Comparison of ENCODE assay signal across 9 cellular contexts in genomic region chr21:35046223-35046690, GRCh38. TPM values are rescaled to one million over a fixed set of nuclear protein-coding genes. Genes with fewer than 3 reads are reported as not detected.
DNase-seq lines count a peak whose midpoint lies in the region; ATAC-seq lines count a peak whose summit lies in the region.
"Had no signal": no experiment of that assay in that cellular context is flagged by ENCODE, and none has a peak within 500 bp of the region (broad histone marks: within the 10 kb centered on the region; RNA-seq: fewer than 3 reads in every experiment).

No MANE protein-coding gene starts in this region.

- peaks cover 40 to 69% of the 10 kb centered on the region in 2 donors for H3K36me3 Mint-ChIP-seq in CD4-positive, alpha-beta memory T cell
- H3K36me3 Mint-ChIP-seq in activated T-helper 2 cell treated with anti-CD3 and anti-CD28 coated beads, Interferon-gamma antibody, Interleukin-2, Interleukin-4, amounts not matched to agents 10 μg/mL and 5 μg/mL and 100 μg/mL, durations not matched to agents 14 hours and 24 hours and 36 hours (ENCODE audit: low read depth), result peaks cover 70% of the 10 kb centered on the region
- H3K36me3 Mint-ChIP-seq in naive thymus-derived CD4-positive, alpha-beta T cell, result peaks cover 6 to 52% (median 24%) of the 10 kb centered on the region in 5 donors

- CTCF ChIA-PET in CD4-positive, alpha-beta memory T cell (lab: Charles Lee; ENCODE audit: partially characterized antibody), result interaction anchor here (0.8 to 6.4 kb wide), 12 partner anchors 8 to 354 kb away, joined by 3 to 108 read pairs (median 6); no protein-coding TSS in a partner anchor
- CTCF ChIA-PET in naive thymus-derived CD4-positive, alpha-beta T cell (lab: Charles Lee), result interaction anchor here (0.9 to 7.4 kb wide), 4 partner anchors 17 to 158 kb away, joined by 3 to 71 read pairs (median 6); no protein-coding TSS in a partner anchor

- peak; percentile 20 for ATAC-seq in naive thymus-derived CD4-positive, alpha-beta T cell
- ATAC-seq in GM19328 (IDR thresholded peaks at IDR 0.05; ENCODE audit: unreplicated experiment) (no peak), GM18909 (IDR thresholded peaks at IDR 0.05; ENCODE audit: poor library complexity, unreplicated experiment) (no peak)

- H3K27ac ChIP-seq in CD4-positive, alpha-beta memory T cell (ENCODE audit: low read depth, low read length), result peak overlapping the region; percentile 82
- H3K27ac ChIP-seq in KOPT-K1 (ENCODE audit: low read depth, low read length, poor library complexity, severe bottlenecking), result peak overlapping the region; percentile 95
- peak overlapping the region; percentile 77 for H3K27ac ChIP-seq in naive thymus-derived CD4-positive, alpha-beta T cell (ENCODE audit: low read depth, low read length)

- H3K27me3 ChIP-seq in CD4-positive, alpha-beta memory T cell (ENCODE audit: insufficient read depth, low read length), result no peaks in the 10 kb centered on the region
- H3K27me3 ChIP-seq in naive thymus-derived CD4-positive, alpha-beta T cell (ENCODE audit: control insufficient read depth in 2 of 2, insufficient read depth in 2 of 2, low read length in 2 of 2), result no peaks in the 10 kb centered on the region

- H3K27me3 Mint-ChIP-seq in CD4-positive, alpha-beta memory T cell, result peaks cover 1 to 3% of the 10 kb centered on the region in 2 donors
- no peaks in the 10 kb centered on the region for H3K27me3 Mint-ChIP-seq in activated T-helper 2 cell treated with anti-CD3 and anti-CD28 coated beads, Interferon-gamma antibody, Interleukin-2, Interleukin-4, amounts not matched to agents 10 μg/mL and 5 μg/mL and 100 μg/mL, durations not matched to agents 14 hours and 24 hours and 36 hours (ENCODE audit: low read depth)
- peaks cover 0 to 3% (median 0%) of the 10 kb centered on the region in 5 donors for H3K27me3 Mint-ChIP-seq in naive thymus-derived CD4-positive, alpha-beta T cell

- no peaks in the 10 kb centered on the region for H3K9me3 ChIP-seq in CD4-positive, alpha-beta memory T cell (ENCODE audit: control insufficient read depth in 1 of 2, low read length in 2 of 2)
- no peaks in the 10 kb centered on the region for H3K9me3 ChIP-seq in KOPT-K1 (ENCODE audit: insufficient read depth, low read length, poor library complexity, severe bottlenecking)
- no peaks in the 10 kb centered on the region for H3K9me3 ChIP-seq in naive thymus-derived CD4-positive, alpha-beta T cell (ENCODE audit: control insufficient read depth in 2 of 3, low read length in 3 of 3)

- POLR2A ChIA-PET in CD4-positive, alpha-beta memory T cell (lab: Charles Lee; ENCODE audit: partially characterized antibody), result interaction anchor here (1.0 to 21.3 kb wide), 15 partner anchors 20 to 347 kb away, joined by 3 to 729 read pairs (median 11); no protein-coding TSS in a partner anchor
- POLR2A ChIA-PET in naive thymus-derived CD4-positive, alpha-beta T cell (lab: Charles Lee), result interaction anchor here (0.8 to 5.7 kb wide), 13 partner anchors 8 to 1097 kb away, joined by 3 to 110 read pairs (median 19); no protein-coding TSS in a partner anchor

- intact Hi-C loops in CD4-positive, alpha-beta memory T cell (cut with micrococcal nuclease), result loop anchor here (5.0 kb wide), 3 partner anchors 34 to 1504 kb away; partner anchors contain the start of genes GART and SON
- intact Hi-C loops in activated T-helper 2 cell treated with anti-CD3 and anti-CD28 coated beads, Interferon-gamma antibody, Interleukin-2, Interleukin-4, amounts not matched to agents 10 μg/mL and 5 μg/mL and 100 μg/mL, durations not matched to agents 14 hours and 24 hours and 36 hours (cut with micrococcal nuclease), result loop anchor here (5.0 to 10.0 kb wide), 2 partner anchors 239 to 479 kb away; no protein-coding TSS in a partner anchor
- intact Hi-C loops in naive thymus-derived CD4-positive, alpha-beta T cell (cut with micrococcal nuclease), result loop anchor here (5.0 kb wide), 4 partner anchors 34 to 1021 kb away; partner anchors contain the start of gene RCAN1 (in 1 of the 2)

- H3K27ac Mint-ChIP-seq in CD4-positive, alpha-beta memory T cell, result peak overlapping the region; percentile 92 to 100 (median 99)
- H3K27ac Mint-ChIP-seq in activated T-helper 2 cell treated with anti-CD3 and anti-CD28 coated beads, Interferon-gamma antibody, Interleukin-2, Interleukin-4, amounts not matched to agents 10 μg/mL and 5 μg/mL and 100 μg/mL, durations not matched to agents 14 hours and 24 hours and 36 hours, result peak overlapping the region; percentile 96
- peak overlapping the region; percentile 93 to 100 (median 98) for H3K27ac Mint-ChIP-seq in naive thymus-derived CD4-positive, alpha-beta T cell

- H3K4me1 ChIP-seq in CD4-positive, alpha-beta memory T cell (ENCODE audit: insufficient read depth, low read length), result peaks cover 72% of the 10 kb centered on the region
- peaks cover 63 to 64% of the 10 kb centered on the region in 2 donors for H3K4me1 ChIP-seq in naive thymus-derived CD4-positive, alpha-beta T cell (ENCODE audit: control insufficient read depth in 2 of 2, insufficient read depth in 2 of 2, low read length in 2 of 2)

- H3K36me3 ChIP-seq in CD4-positive, alpha-beta memory T cell (ENCODE audit: insufficient read depth, low read length), result no peaks in the 10 kb centered on the region
- H3K36me3 ChIP-seq in KOPT-K1 (ENCODE audit: insufficient read depth, low read length), result peaks cover 40% of the 10 kb centered on the region
- H3K36me3 ChIP-seq in naive thymus-derived CD4-positive, alpha-beta T cell (ENCODE audit: control insufficient read depth in 2 of 3, insufficient read depth in 3 of 3, low read length in 3 of 3), result peaks cover 0 to 8% (median 0%) of the 10 kb centered on the region in 3 experiments

- H3K4me1 Mint-ChIP-seq in CD4-positive, alpha-beta memory T cell, result peaks cover 56 to 98% (median 70%) of the 10 kb centered on the region in 4 donors
- peaks cover 75% of the 10 kb centered on the region for H3K4me1 Mint-ChIP-seq in activated T-helper 2 cell treated with anti-CD3 and anti-CD28 coated beads, Interferon-gamma antibody, Interleukin-2, Interleukin-4, amounts not matched to agents 10 μg/mL and 5 μg/mL and 100 μg/mL, durations not matched to agents 14 hours and 24 hours and 36 hours (ENCODE audit: low read depth)
- H3K4me1 Mint-ChIP-seq in naive thymus-derived CD4-positive, alpha-beta T cell, result peaks cover 59 to 91% (median 72%) of the 10 kb centered on the region in 7 donors

- H3K4me3 Mint-ChIP-seq in CD4-positive, alpha-beta memory T cell, result peak overlapping the region; percentile 87 to 100 (median 98)
- H3K4me3 Mint-ChIP-seq in activated T-helper 2 cell treated with anti-CD3 and anti-CD28 coated beads, Interferon-gamma antibody, Interleukin-2, Interleukin-4, amounts not matched to agents 10 μg/mL and 5 μg/mL and 100 μg/mL, durations not matched to agents 14 hours and 24 hours and 36 hours (ENCODE audit: low read depth), result peak overlapping the region; percentile 93
- H3K4me3 Mint-ChIP-seq in naive thymus-derived CD4-positive, alpha-beta T cell, result peak overlapping the region; percentile 90 to 99 (median 97)

- H3K9me3 Mint-ChIP-seq in CD4-positive, alpha-beta memory T cell, result peaks cover 0 to 10% (median 2%) of the 10 kb centered on the region in 8 donors
- H3K9me3 Mint-ChIP-seq in activated T-helper 2 cell treated with anti-CD3 and anti-CD28 coated beads, Interferon-gamma antibody, Interleukin-2, Interleukin-4, amounts not matched to agents 10 μg/mL and 5 μg/mL and 100 μg/mL, durations not matched to agents 14 hours and 24 hours and 36 hours, result no peaks in the 10 kb centered on the region
- H3K9me3 Mint-ChIP-seq in naive thymus-derived CD4-positive, alpha-beta T cell, result peaks cover 0 to 12% (median 0%) of the 10 kb centered on the region in 11 donors

- H3K4me3 ChIP-seq in CD4-positive, alpha-beta memory T cell (ENCODE audit: low read length in 2 of 2), result peak overlapping the region; percentile 73 to 84
- peak overlapping the region; percentile 76 for H3K4me3 ChIP-seq in naive thymus-derived CD4-positive, alpha-beta T cell (ENCODE audit: low read length)

- no peak for DNase-seq in CD4-positive, alpha-beta memory T cell
- DNase-seq in activated T-helper 2 cell treated with anti-CD3 and anti-CD28 coated beads, Interferon-gamma antibody, Interleukin-2, Interleukin-4, amounts not matched to agents 10 μg/mL and 5 μg/mL and 100 μg/mL, durations not matched to agents 14 hours and 24 hours and 36 hours (ENCODE audit: low spot score), result no peak
- DNase-seq in naive thymus-derived CD4-positive, alpha-beta T cell, result peak in 1 of 9 donors; percentile 66
- no peak for DNase-seq in NCI-H510A (lab: John Stamatoyannopoulos, UW)
- DNase-seq in NCI-H2171 (lab: John Stamatoyannopoulos, UW), result no peak
- DNase-seq: midbrain had no signal

RNA-seq across cellular contexts. Expression of gene RUNX1, which starts 2.8 kb away (rescaled TPM):
- total RNA-seq in CD4-positive, alpha-beta memory T cell, result 10 to 100 TPM; 86.1 to 96.3 TPM
- polyA plus RNA-seq in CD4-positive, alpha-beta memory T cell, result 10 to 100 TPM in 1 of 2 donors, 1 to 10 TPM in 1; 6.0 to 26.7 TPM
- total RNA-seq in activated T-helper 2 cell treated with anti-CD3 and anti-CD28 coated beads, Interferon-gamma antibody, Interleukin-2, Interleukin-4, amounts not matched to agents 10 μg/mL and 5 μg/mL and 100 μg/mL, durations not matched to agents 14 hours and 24 hours and 36 hours, result 120 and 121 TPM in 2 replicates
- 100 to 1,000 TPM in 1 of 5 experiments, 10 to 100 TPM in 4; 55.3 to 154 (median 98.5) TPM for total RNA-seq in naive thymus-derived CD4-positive, alpha-beta T cell
- polyA plus RNA-seq in naive thymus-derived CD4-positive, alpha-beta T cell, result 10 to 100 TPM; 27.9 to 42.8 TPM
